8 cellular contexts compared by ENCODE assay signal in genomic region chr10:6580279-6581029, GRCh38. TPM values are rescaled to one million over a fixed set of nuclear protein-coding genes. Genes with fewer than 3 reads are reported as not detected.
A peak's percentile ranks its signal among the peaks of the same experiment; 100 is the strongest.
DNase-seq lines count a peak whose midpoint lies in the region; ATAC-seq and TF ChIP-seq lines count a peak whose summit lies in the region.

No MANE protein-coding gene starts in this region.

- no peak for TF ChIP-seq POLR2A in vagina (IDR thresholded peaks at IDR 0.05)

- peak; percentile 27 to 38 (median 35) for TF ChIP-seq CTCF in vagina (IDR thresholded peaks at IDR 0.05)

- peaks cover 24 to 59% (median 49%) of the 10 kb centered on the region in 4 donors for H3K4me1 Mint-ChIP-seq in CD4-positive, CD25-positive, alpha-beta regulatory T cell
- peaks cover 57% of the 10 kb centered on the region for H3K4me1 Mint-ChIP-seq in T-helper 17 cell

- WGBS in right cardiac atrium, result 5% methylated on average over 56 of the region's 56 CpGs

- peak overlapping the region; percentile 96 to 99 (median 97) for H3K27ac Mint-ChIP-seq in CD4-positive, CD25-positive, alpha-beta regulatory T cell
- H3K27ac Mint-ChIP-seq in T-helper 17 cell, result peak overlapping the region; percentile 87

- H3K4me3 Mint-ChIP-seq in CD4-positive, CD25-positive, alpha-beta regulatory T cell, result peak overlapping the region; percentile 96 to 99 (median 98)
- H3K4me3 Mint-ChIP-seq in T-helper 17 cell, result peak overlapping the region; percentile 94

- H3K4me3 ChIP-seq in CD4-positive, CD25-positive, alpha-beta regulatory T cell (ENCODE audit: low read depth, low read length), result peak overlapping the region; percentile 99
- peak overlapping the region; percentile 48 for H3K4me3 ChIP-seq in right cardiac atrium (ENCODE audit: low read length)
- peak overlapping the region; percentile 52 to 86 for H3K4me3 ChIP-seq in vagina

- intact Hi-C loops in right cardiac atrium (cut with DNase I), result no loop called here
- intact Hi-C loops in vagina (cut with DNase I), result no loop called here

- peaks cover 0 to 2% (median 0%) of the 10 kb centered on the region in 7 donors for H3K9me3 Mint-ChIP-seq in CD4-positive, CD25-positive, alpha-beta regulatory T cell

- H3K27me3 Mint-ChIP-seq in CD4-positive, CD25-positive, alpha-beta regulatory T cell, result peaks cover 4% of the 10 kb centered on the region
- no peaks in the 10 kb centered on the region for H3K27me3 Mint-ChIP-seq in T-helper 17 cell

- no peaks in the 10 kb centered on the region for H3K9me3 ChIP-seq in CD4-positive, CD25-positive, alpha-beta regulatory T cell (ENCODE audit: control insufficient read depth in 2 of 2, low read length in 2 of 2)
- no peaks in the 10 kb centered on the region for H3K9me3 ChIP-seq in T-helper 17 cell (ENCODE audit: control insufficient read depth, low read length, poor library complexity, severe bottlenecking)
- no peaks in the 10 kb centered on the region for H3K9me3 ChIP-seq in right cardiac atrium (ENCODE audit: control insufficient read depth, low read length)
- no peaks in the 10 kb centered on the region for H3K9me3 ChIP-seq in vagina

- peaks cover 8% of the 10 kb centered on the region for H3K36me3 ChIP-seq in CD4-positive, CD25-positive, alpha-beta regulatory T cell (ENCODE audit: control insufficient read depth, insufficient read depth, low read length)
- H3K36me3 ChIP-seq in vagina, result no peaks in the 10 kb centered on the region

- ATAC-seq in CD4-positive, CD25-positive, alpha-beta regulatory T cell (ENCODE audit: low read depth in 2 of 2), result peak; percentile 68 to 77
- peak; percentile 90 for ATAC-seq in GM19372 (IDR thresholded peaks at IDR 0.05; ENCODE audit: low read depth, unreplicated experiment)
- peak; percentile 91 for ATAC-seq in HG03571 (IDR thresholded peaks at IDR 0.05; ENCODE audit: unreplicated experiment)
- ATAC-seq in T-helper 17 cell, result peak; percentile 79
- ATAC-seq in right cardiac atrium, result peak; percentile 89 to 95

- peak; percentile 74 to 87 (median 84) for DNase-seq in CD4-positive, CD25-positive, alpha-beta regulatory T cell
- peak; percentile 78 to 90 (median 86) for DNase-seq in T-helper 17 cell
- DNase-seq in right cardiac atrium, result peak; percentile 62 to 84 (median 81)
- DNase-seq in putamen (ENCODE audit: low spot score), result peak; percentile 89
- DNase-seq in vagina (ENCODE audit: extremely low spot score in 2 of 2), result no peak

- H3K4me1 ChIP-seq in CD4-positive, CD25-positive, alpha-beta regulatory T cell (ENCODE audit: control insufficient read depth, insufficient read depth, low read length, poor library complexity, severe bottlenecking), result peaks cover 63% of the 10 kb centered on the region
- no peaks in the 10 kb centered on the region for H3K4me1 ChIP-seq in right cardiac atrium (ENCODE audit: control insufficient read depth, insufficient read depth, low read length)
- no peaks in the 10 kb centered on the region for H3K4me1 ChIP-seq in vagina

- no peaks in the 10 kb centered on the region for H3K27me3 ChIP-seq in CD4-positive, CD25-positive, alpha-beta regulatory T cell (ENCODE audit: control insufficient read depth, insufficient read depth, low read length)
- H3K27me3 ChIP-seq in right cardiac atrium (ENCODE audit: control insufficient read depth, insufficient read depth) (peaks cover 3% of the 10 kb centered on the region), vagina (no peaks in the 10 kb centered on the region)

- H3K36me3 Mint-ChIP-seq in CD4-positive, CD25-positive, alpha-beta regulatory T cell, result peaks cover 21% of the 10 kb centered on the region
- peaks cover 10% of the 10 kb centered on the region for H3K36me3 Mint-ChIP-seq in T-helper 17 cell (ENCODE audit: low read depth)

- H3K27ac ChIP-seq in CD4-positive, CD25-positive, alpha-beta regulatory T cell (ENCODE audit: insufficient read depth, low read length, poor library complexity, severe bottlenecking), result peak overlapping the region; percentile 83
- peak overlapping the region; percentile 56 for H3K27ac ChIP-seq in angular gyrus (ENCODE audit: low read depth, low read length)
- no peak overlapping the region for H3K27ac ChIP-seq in right cardiac atrium (ENCODE audit: low read length)
- no peak overlapping the region for H3K27ac ChIP-seq in vagina

RNA-seq across cellular contexts. Expression of gene PRKCQ, which starts 0.4 kb away (rescaled TPM):
- 87.3 TPM for total RNA-seq in CD4-positive, CD25-positive, alpha-beta regulatory T cell
- polyA plus RNA-seq in CD4-positive, CD25-positive, alpha-beta regulatory T cell, result 10 to 100 TPM; 62.4 to 70.3 (median 66.8) TPM
- total RNA-seq in T-helper 17 cell (10 to 100 TPM; 66.3 to 70.0 TPM), right cardiac atrium (under 1 TPM; 0.17 to 0.25 (median 0.22) TPM), vagina (3.7 TPM)
- 0.05 TPM for polyA plus RNA-seq in right cardiac atrium

Comparison
In these comparisons a context has a peak if more than half of its experiments do, and no peak if none do; other contexts are left out.
1. DNase-seq: peak in CD4-positive, CD25-positive, alpha-beta regulatory T cell (3 of 3), T-helper 17 cell (3 of 3), right cardiac atrium (3 of 3) and putamen (single experiment); none in vagina (0 of 2).
2. H3K27ac ChIP-seq: peak in CD4-positive, CD25-positive, alpha-beta regulatory T cell (single experiment) and angular gyrus (single experiment); none in right cardiac atrium (single experiment) and vagina (single experiment).
3. H3K4me3 ChIP-seq: peak in every context shown above with its lines; median percentile 99 in CD4-positive, CD25-positive, alpha-beta regulatory T cell; 69 in vagina; 48 in right cardiac atrium.
4. RNA of gene PRKCQ, which starts 0.4 kb away (total RNA-seq): 87.3 TPM in CD4-positive, CD25-positive, alpha-beta regulatory T cell (single experiment) and 66.3 to 70.0 TPM in T-helper 17 cell; 3.7 TPM in vagina (single experiment) and 0.17 to 0.25 TPM in right cardiac atrium; every median in the first group is over 10 times any median in the second.
5. Peak in every context shown above with its lines, with median percentiles within 50 percentile points of each other: ATAC-seq.